ENCODE assay signal across 15 cellular contexts in genomic region chr22:31604746-31605705, GRCh38. TPM values are rescaled to one million over a fixed set of nuclear protein-coding genes. Genes with fewer than 3 reads are reported as not detected.
A peak's percentile ranks its signal among the peaks of the same experiment; 100 is the strongest.
DNase-seq lines count a peak whose midpoint lies in the region; ATAC-seq and TF ChIP-seq lines count a peak whose summit lies in the region.
"Had no signal": no experiment of that assay in that cellular context is flagged by ENCODE, and none has a peak within 500 bp of the region (broad histone marks: within the 10 kb centered on the region; RNA-seq: fewer than 3 reads in every experiment).

No MANE protein-coding gene starts in this region.

- H3K4me3 Mint-ChIP-seq in activated CD8-positive, alpha-beta memory T cell treated with anti-CD3 and anti-CD28 coated beads, Interleukin-2, amount 10 ng/mL, durations not matched to agents 7 days and 5 days, result no peak overlapping the region
- H3K4me3 Mint-ChIP-seq in endothelial cell (ENCODE audit: unreplicated experiment), result peak overlapping the region; percentile 5
- H3K4me3 Mint-ChIP-seq: brain had no signal

- no peaks in the 10 kb centered on the region for H3K9me3 Mint-ChIP-seq in activated CD8-positive, alpha-beta memory T cell treated with anti-CD3 and anti-CD28 coated beads, Interleukin-2, amount 10 ng/mL, durations not matched to agents 7 days and 5 days (ENCODE audit: low read depth)
- no peaks in the 10 kb centered on the region for H3K9me3 Mint-ChIP-seq in endothelial cell (ENCODE audit: unreplicated experiment)
- H3K9me3 Mint-ChIP-seq: brain had no signal

- no peak for ATAC-seq in activated CD8-positive, alpha-beta memory T cell treated with anti-CD3 and anti-CD28 coated beads, Interleukin-2, amount 10 ng/mL, durations not matched to agents 7 days and 5 days
- ATAC-seq in sciatic nerve, result no peak
- ATAC-seq: heart right ventricle, K562 had no signal

- intact Hi-C loops in sciatic nerve (cut with DNase I), result loop anchor here (2.0 kb wide), 1 partner anchor 16 kb away; no protein-coding TSS in a partner anchor

- H3K27ac Mint-ChIP-seq in activated CD8-positive, alpha-beta memory T cell treated with anti-CD3 and anti-CD28 coated beads, Interleukin-2, amount 10 ng/mL, durations not matched to agents 7 days and 5 days, result peak overlapping the region; percentile 45
- no peak overlapping the region for H3K27ac Mint-ChIP-seq in endothelial cell (ENCODE audit: unreplicated experiment)

- DNase-seq in activated CD8-positive, alpha-beta memory T cell treated with anti-CD3 and anti-CD28 coated beads, Interleukin-2, amount 10 ng/mL, durations not matched to agents 7 days and 5 days, result no peak
- no peak for DNase-seq in activated CD8-positive, alpha-beta memory T cell treated with anti-CD3 and anti-CD28 coated beads, Interleukin-2, amount 50 U/mL, for 48 hours
- peak; percentile 25 for DNase-seq in NCI-H524 treated with DMSO at 0.1 percent for 48 hours (lab: John Stamatoyannopoulos, UW)
- DNase-seq in endothelial cell (ENCODE audit: low spot score), result no peak
- DNase-seq in sciatic nerve (ENCODE audit: low spot score), result peak; percentile 46
- DNase-seq in NCI-H748 (lab: John Stamatoyannopoulos, UW; ENCODE audit: unreplicated experiment), result no peak
- no peak for DNase-seq in COLO668 (lab: John Stamatoyannopoulos, UW; ENCODE audit: unreplicated experiment)
- DNase-seq in NCI-H2081 treated with DMSO at 0.1 percent for 48 hours (lab: John Stamatoyannopoulos, UW), result no peak
- DNase-seq: activated effector memory CD4-positive, alpha-beta T cell treated with Interleukin-2 at 50 U/mL for 16 hours; heart right ventricle; NCI-H1092; NCI-H345; T-helper 9 cell had no signal

- peaks cover 21% of the 10 kb centered on the region for H3K36me3 Mint-ChIP-seq in activated CD8-positive, alpha-beta memory T cell treated with anti-CD3 and anti-CD28 coated beads, Interleukin-2, amount 10 ng/mL, durations not matched to agents 7 days and 5 days
- peaks cover 13% of the 10 kb centered on the region for H3K36me3 Mint-ChIP-seq in endothelial cell (ENCODE audit: low read depth, unreplicated experiment)

- H3K27me3 Mint-ChIP-seq in activated CD8-positive, alpha-beta memory T cell treated with anti-CD3 and anti-CD28 coated beads, Interleukin-2, amount 10 ng/mL, durations not matched to agents 7 days and 5 days, result no peaks in the 10 kb centered on the region
- H3K27me3 Mint-ChIP-seq in endothelial cell (ENCODE audit: unreplicated experiment), result peaks cover 2% of the 10 kb centered on the region

- CTCF ChIA-PET in activated CD8-positive, alpha-beta memory T cell treated with anti-CD3 and anti-CD28 coated beads, Interleukin-2, amount 10 ng/mL, durations not matched to agents 7 days and 5 days (lab: Charles Lee), result interaction anchor here (0.6 kb wide), 1 partner anchor 81 kb away, joined by 3 read pairs; no protein-coding TSS in a partner anchor

- H3K4me1 Mint-ChIP-seq in activated CD8-positive, alpha-beta memory T cell treated with anti-CD3 and anti-CD28 coated beads, Interleukin-2, amount 10 ng/mL, durations not matched to agents 7 days and 5 days, result no peaks in the 10 kb centered on the region
- H3K4me1 Mint-ChIP-seq in endothelial cell (ENCODE audit: unreplicated experiment), result peaks cover 11% of the 10 kb centered on the region
- H3K4me1 Mint-ChIP-seq: brain had no signal

- no peak for TF ChIP-seq CTCF in endothelial cell (IDR thresholded peaks at IDR 0.05; ENCODE audit: unreplicated experiment)

RNA-seq across cellular contexts. Expression of gene PISD, which starts 57.0 kb away (rescaled TPM):
- 10 to 100 TPM; 34.7 to 40.0 TPM for total RNA-seq in activated CD8-positive, alpha-beta memory T cell treated with anti-CD3 and anti-CD28 coated beads, Interleukin-2, amount 10 ng/mL, durations not matched to agents 7 days and 5 days
- total RNA-seq in endothelial cell (ENCODE audit: unreplicated experiment) (53.0 TPM), sciatic nerve (49.0 TPM)

Comparison
In these comparisons a context has a peak if more than half of its experiments do, and no peak if none do; other contexts are left out.
1. DNase-seq: peak in NCI-H524 treated with DMSO at 0.1 percent for 48 hours (single experiment) and sciatic nerve (single experiment); none in activated CD8-positive, alpha-beta memory T cell treated with anti-CD3 and anti-CD28 coated beads, Interleukin-2, amount 10 ng/mL, durations not matched to agents 7 days and 5 days (single experiment), activated CD8-positive, alpha-beta memory T cell treated with anti-CD3 and anti-CD28 coated beads, Interleukin-2, amount 50 U/mL, for 48 hours (single experiment), endothelial cell (single experiment), NCI-H748 (single experiment), COLO668 (single experiment) and NCI-H2081 treated with DMSO at 0.1 percent for 48 hours (single experiment).